Comparison of ENCODE assay signal across 8 cellular contexts in the genomic region with DNA sequence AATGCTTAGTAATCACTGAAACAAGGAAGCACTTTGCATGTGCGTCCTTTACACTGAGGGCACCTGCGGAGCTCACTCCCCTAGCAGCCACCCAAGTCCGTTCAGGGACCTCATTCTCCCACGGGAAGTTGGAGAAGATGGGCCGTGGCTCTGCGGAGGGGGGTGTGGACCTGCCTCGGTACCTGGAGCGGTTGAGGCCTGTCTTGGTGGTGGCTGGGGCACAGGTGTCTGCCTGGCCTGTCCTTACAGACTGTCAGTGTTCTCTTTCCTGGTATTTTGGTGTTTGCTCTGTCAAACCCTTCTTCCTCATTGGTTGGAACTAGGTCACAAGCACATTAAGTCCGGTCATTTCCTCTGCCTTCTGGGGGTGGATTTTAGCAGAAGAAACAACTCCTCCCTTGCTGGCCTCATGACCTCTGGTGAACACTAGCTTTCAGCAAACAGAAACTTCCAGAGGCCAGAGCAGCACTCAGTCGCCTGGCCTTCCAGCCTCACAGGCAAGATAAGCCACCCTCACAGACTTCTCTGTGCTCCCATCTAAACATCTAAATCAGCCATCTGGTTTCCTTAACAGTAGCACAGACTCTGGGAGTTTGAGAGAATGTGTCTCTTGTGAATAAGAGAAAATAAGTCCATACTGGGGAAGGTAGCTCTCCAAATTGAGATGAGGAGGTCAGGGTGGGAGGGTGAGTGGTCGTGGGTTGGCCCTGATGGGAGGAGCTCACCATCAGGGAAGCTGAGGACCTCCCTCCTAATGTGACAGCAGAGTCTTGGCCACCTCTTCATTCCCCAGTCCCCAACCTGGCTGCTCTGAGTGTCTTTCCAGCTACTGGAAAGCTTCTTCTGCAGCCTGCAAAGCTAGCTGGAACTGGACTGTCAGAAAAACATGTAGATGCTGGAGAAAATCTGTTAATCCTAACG. TPM values are rescaled to one million over a fixed set of nuclear protein-coding genes. Genes with fewer than 3 reads are reported as not detected.
DNase-seq lines count a peak whose midpoint lies in the region; ATAC-seq and TF ChIP-seq lines count a peak whose summit lies in the region.

No MANE protein-coding gene starts in this region.

- H3K27me3 ChIP-seq in BLaER1 treated with 17β-estradiol and CSF1 and Interleukin-3, amounts not matched to agents 10 nM and 100 nM, result no peaks in the 10 kb centered on the region

- DNase-seq in NB4 (ENCODE audit: low read depth) (peak; percentile 25), erythroblast (lab: John Stamatoyannopoulos, UW) (peak; percentile 88 to 95), natural killer cell (peak; percentile 30), iPS-NIHi11 (ENCODE audit: low spot score) (no peak), SHP77 (lab: John Stamatoyannopoulos, UW) (no peak)

- H3K4me1 ChIP-seq in BLaER1 treated with 17β-estradiol and CSF1 and Interleukin-3, amounts not matched to agents 10 nM and 100 nM, result peaks cover 21 to 65% (median 26%) of the 10 kb centered on the region in 10 experiments

- H3K36me3 ChIP-seq in BLaER1 treated with 17β-estradiol and CSF1 and Interleukin-3, amounts not matched to agents 10 nM and 100 nM, result peaks cover 26 to 88% (median 65%) of the 10 kb centered on the region in 11 experiments

- intact Hi-C loops in natural killer cell (cut with micrococcal nuclease), result no loop called here

- no peaks in the 10 kb centered on the region for H3K27me3 Mint-ChIP-seq in natural killer cell (ENCODE audit: low read depth in 2 of 2)

- H3K27ac ChIP-seq in BLaER1 treated with 17β-estradiol and CSF1 and Interleukin-3, amounts not matched to agents 10 nM and 100 nM, result peak overlapping the region in 6 of 11 experiments; percentile 9 to 78 (median 66); a peak in 11 of 22 replicates

- no peaks in the 10 kb centered on the region for H3K36me3 Mint-ChIP-seq in natural killer cell

- peaks cover 54 to 56% of the 10 kb centered on the region in 2 donors for H3K4me1 Mint-ChIP-seq in natural killer cell

- no peaks in the 10 kb centered on the region for H3K9me3 ChIP-seq in BLaER1 treated with 17β-estradiol and CSF1 and Interleukin-3, amounts not matched to agents 10 nM and 100 nM (replicated peaks in 1 of 11)

- H3K4me2 ChIP-seq in BLaER1 treated with 17β-estradiol and CSF1 and Interleukin-3, amounts not matched to agents 10 nM and 100 nM, result peak overlapping the region; percentile 16 to 94 (median 42)

- peak overlapping the region in 1 of 10 experiments; percentile 18; a peak in 1 of 20 replicates for H3K4me3 ChIP-seq in BLaER1 treated with 17β-estradiol and CSF1 and Interleukin-3, amounts not matched to agents 10 nM and 100 nM
- no peak overlapping the region for H3K4me3 ChIP-seq in NB4 (ENCODE audit: low read depth, low read length)

- peak overlapping the region in 7 of 11 experiments; percentile 12 to 68 (median 48); a peak in 8 of 22 replicates for H3K9ac ChIP-seq in BLaER1 treated with 17β-estradiol and CSF1 and Interleukin-3, amounts not matched to agents 10 nM and 100 nM

- peaks cover 0 to 40% (median 22%) of the 10 kb centered on the region in 11 experiments; a peak in 15 of 22 replicates for H4K20me1 ChIP-seq in BLaER1 treated with 17β-estradiol and CSF1 and Interleukin-3, amounts not matched to agents 10 nM and 100 nM

- no peaks in the 10 kb centered on the region for H3K9me3 Mint-ChIP-seq in natural killer cell

- H3K4me3 Mint-ChIP-seq in natural killer cell, result peak overlapping the region; percentile 79

- ATAC-seq in natural killer cell, result peak; percentile 93 to 96 (median 95)
- no peak for ATAC-seq in GM18909 (IDR thresholded peaks at IDR 0.05; ENCODE audit: poor library complexity, unreplicated experiment)
- no peak for ATAC-seq in HG03442 (IDR thresholded peaks at IDR 0.05; ENCODE audit: unreplicated experiment)

- no peak for TF ChIP-seq CTCF in NB4 (IDR thresholded peaks at IDR 0.05; ENCODE audit: low read depth, low read length)
- TF ChIP-seq CTCF in natural killer cell (IDR thresholded peaks at IDR 0.05), result no peak

- TF ChIP-seq POLR2A in NB4 (IDR thresholded peaks at IDR 0.05; ENCODE audit: extremely low read depth, insufficient read length), result no peak
- TF ChIP-seq POLR2A in erythroblast (IDR thresholded peaks at IDR 0.05; ENCODE audit: low read length), result peak; percentile 28

- H3K27ac Mint-ChIP-seq in natural killer cell, result peak overlapping the region; percentile 92 to 96

RNA-seq across cellular contexts. Expression of gene SNAP29, which starts 8.6 kb away (rescaled TPM):
- total RNA-seq in natural killer cell, result 10 to 100 TPM; 35.1 to 40.3 (median 36.8) TPM

RNA-seq across cellular contexts. Expression of gene PI4KA, which starts 8.8 kb away (rescaled TPM):
- total RNA-seq in natural killer cell, result 100 to 1,000 TPM; 208 to 233 (median 215) TPM

RNA-seq across cellular contexts. Expression of gene CRKL, which starts 49.8 kb away (rescaled TPM):
- total RNA-seq in natural killer cell, result 10 to 100 TPM; 50.7 to 71.2 (median 67.4) TPM

Comparison
In these comparisons a context has a peak if more than half of its experiments do, and no peak if none do; other contexts are left out.
1. DNase-seq: peak in NB4 (single experiment), erythroblast (2 of 2) and natural killer cell (single experiment); none in iPS-NIHi11 (single experiment) and SHP77 (0 of 2).
2. ATAC-seq: peak in natural killer cell (3 of 3); none in GM18909 (single experiment) and HG03442 (single experiment).